ENCODE assay signal across 29 cellular contexts in genomic region chr4:73892966-73893365, GRCh38. TPM values are rescaled to one million over a fixed set of nuclear protein-coding genes. Genes with fewer than 3 reads are reported as not detected.
"Had no signal": no experiment of that assay in that cellular context is flagged by ENCODE, and none has a peak within 500 bp of the region (broad histone marks: within the 10 kb centered on the region; RNA-seq: fewer than 3 reads in every experiment).

No MANE protein-coding gene starts in this region.

- H3K4me1 ChIP-seq: ascending aorta, foreskin keratinocyte, left ventricle myocardium inferior, psoas muscle, right atrium auricular region had no signal

- DNase-seq: activated CD4-positive, alpha-beta T cell treated with anti-CD3 and anti-CD28 coated beads for 48 hours; activated CD4-positive, alpha-beta T cell treated with anti-CD3 and anti-CD28 coated beads, Interleukin-2, amount 50 U/mL, for 48 hours; activated CD8-positive, alpha-beta memory T cell treated with anti-CD3 and anti-CD28 coated beads for 24 hours; activated effector memory CD4-positive, alpha-beta T cell treated with Interleukin-2 at 50 U/mL for 16 hours; activated naive CD4-positive, alpha-beta T cell treated with anti-CD3 and anti-CD28 coated beads, Interleukin-2, amount 10 ng/mL, durations not matched to agents 7 days and 5 days; activated naive CD8-positive, alpha-beta T cell treated with anti-CD3 and anti-CD28 coated beads, Interleukin-2, amount 10 ng/mL, durations not matched to agents 7 days and 5 days; brain microvascular endothelial cell; cortex of kidney; endodermal cell; foreskin keratinocyte; heart right ventricle; left ventricle myocardium inferior; pancreas; psoas muscle; stimulated activated naive CD4-positive, alpha-beta T cell treated with Interleukin-2 at 50 U/mL for 16 hours; WERI-Rb-1 had no signal

- ATAC-seq: activated CD4-positive, CD25-positive, alpha-beta regulatory T cell treated with anti-CD3 and anti-CD28 coated beads, Interleukin-2, amount 50 U/mL, for 24 hours; esophagus mucosa; foreskin keratinocyte; heart right ventricle; psoas muscle had no signal

- H3K36me3 ChIP-seq: ascending aorta, brain microvascular endothelial cell, heart right ventricle, left ventricle myocardium inferior, pancreas, right atrium auricular region, tibial nerve, WERI-Rb-1 had no signal

- H3K27ac ChIP-seq: ascending aorta, brain microvascular endothelial cell, foreskin keratinocyte, heart right ventricle, left ventricle myocardium inferior, psoas muscle, right atrium auricular region, tibial nerve, WERI-Rb-1 had no signal

- H3K27me3 ChIP-seq: ascending aorta, brain microvascular endothelial cell, foreskin keratinocyte, heart right ventricle, pancreas, right atrium auricular region, tibial nerve had no signal

- H3K9me3 ChIP-seq: ascending aorta, heart right ventricle, left ventricle myocardium inferior, pancreas, psoas muscle, right atrium auricular region, tibial nerve had no signal

- H3K4me3 ChIP-seq: ascending aorta, heart right ventricle, left ventricle myocardium inferior, pancreas, psoas muscle, right atrium auricular region, tibial nerve had no signal

RNA-seq across cellular contexts. Expression of gene CXCL1, which starts 23.8 kb away (rescaled TPM):
- total RNA-seq: activated naive CD8-positive, alpha-beta T cell treated with anti-CD3 and anti-CD28 coated beads, Interleukin-2, amount 10 ng/mL, durations not matched to agents 7 days and 5 days; T-helper 1 cell treated with Interleukin-12 subunit alpha and Interleukin-12 subunit beta and Interleukin-4 antibody, amounts not matched to agents 30 ng/mL and 1 ng/mL, for 36 hours had no signal

RNA-seq across cellular contexts. Expression of gene PF4V1, which starts 39.9 kb away (rescaled TPM):
- total RNA-seq: activated naive CD8-positive, alpha-beta T cell treated with anti-CD3 and anti-CD28 coated beads, Interleukin-2, amount 10 ng/mL, durations not matched to agents 7 days and 5 days; ascending aorta; cardiac septum; chondrocyte; endodermal cell; esophagus mucosa; foreskin keratinocyte; glomerular endothelial cell; heart right ventricle; left ventricle myocardium inferior; lung microvascular endothelial cell; mucosa of gallbladder; psoas muscle; right atrium auricular region; T-helper 1 cell treated with Interleukin-12 subunit alpha and Interleukin-12 subunit beta and Interleukin-4 antibody, amounts not matched to agents 30 ng/mL and 1 ng/mL, for 36 hours; temporal lobe; tibial nerve; ureter had no signal
- polyA plus RNA-seq: foreskin keratinocyte, heart right ventricle, pancreas had no signal

RNA-seq across cellular contexts. Expression of gene CXCL6, which starts 56.5 kb away (rescaled TPM):
- total RNA-seq: activated naive CD8-positive, alpha-beta T cell treated with anti-CD3 and anti-CD28 coated beads, Interleukin-2, amount 10 ng/mL, durations not matched to agents 7 days and 5 days; ascending aorta; chondrocyte; left ventricle myocardium inferior; T-helper 1 cell treated with Interleukin-12 subunit alpha and Interleukin-12 subunit beta and Interleukin-4 antibody, amounts not matched to agents 30 ng/mL and 1 ng/mL, for 36 hours had no signal
